10 cellular contexts compared by ENCODE assay signal in genomic region chr1:1213919-1214599, GRCh38. TPM values are rescaled to one million over a fixed set of nuclear protein-coding genes. Genes with fewer than 3 reads are reported as not detected.
DNase-seq lines count a peak whose midpoint lies in the region; ATAC-seq and TF ChIP-seq lines count a peak whose summit lies in the region.
"Had no signal": no experiment of that assay in that cellular context is flagged by ENCODE, and none has a peak within 500 bp of the region (broad histone marks: within the 10 kb centered on the region; RNA-seq: fewer than 3 reads in every experiment).

Gene TNFRSF4 (minus strand): TSS chr1:1214153. CDS start chr1:1214127, 26 bp downstream.

- no peak for TF ChIP-seq CTCF in KMS-11 (conservative IDR thresholded peaks at IDR 0.05; ENCODE audit: low read depth, low read length)

- no peaks in the 10 kb centered on the region for H3K36me3 ChIP-seq in KMS-11 (ENCODE audit: insufficient read depth)

- no peak within 1 kb of the TSS for H3K27ac ChIP-seq in KMS-11
- H3K27ac ChIP-seq: body of pancreas had no signal

- DNase-seq in activated CD4-positive, alpha-beta memory T cell treated with anti-CD3 and anti-CD28 coated beads for 36 hours = peak; percentile 73
- DNase-seq in left cardiac atrium = peak; percentile 21
- DNase-seq in stimulated activated naive CD4-positive, alpha-beta T cell treated with Interleukin-2 at 50 U/mL for 16 hours (lab: John Stamatoyannopoulos, UW) = peak; percentile 48
- no peak for DNase-seq in NCI-H2196 (lab: John Stamatoyannopoulos, UW; ENCODE audit: unreplicated experiment)
- DNase-seq: body of pancreas, NCI-H446 treated with DMSO at 0.1 percent for 48 hours had no signal

- H3K9me3 Mint-ChIP-seq in activated CD4-positive, alpha-beta memory T cell treated with anti-CD3 and anti-CD28 coated beads for 36 hours = no peaks in the 10 kb centered on the region

- intact Hi-C loops in activated CD4-positive, alpha-beta memory T cell treated with anti-CD3 and anti-CD28 coated beads for 36 hours (cut with micrococcal nuclease) = no loop called here
- intact Hi-C loops in left cardiac atrium (cut with DNase I) = no loop called here

- no peaks in the 10 kb centered on the region for H4K20me1 ChIP-seq in KMS-11 (ENCODE audit: insufficient read depth)

- no peak for ATAC-seq in left cardiac atrium
- no peak for ATAC-seq in HG03108 (IDR thresholded peaks at IDR 0.05; ENCODE audit: unreplicated experiment)
- ATAC-seq in HG02884 (IDR thresholded peaks at IDR 0.05; ENCODE audit: unreplicated experiment) = no peak
- ATAC-seq: body of pancreas had no signal

- CTCF ChIA-PET in activated CD4-positive, alpha-beta memory T cell treated with anti-CD3 and anti-CD28 coated beads for 36 hours (lab: Charles Lee) = interaction anchor here (1.4 to 2.0 kb wide), 2 partner anchors 17 to 91 kb away, joined by 4 to 6 read pairs; partner anchors contain the start of gene SDF4

- no peaks in the 10 kb centered on the region for H3K79me2 ChIP-seq in KMS-11 (ENCODE audit: insufficient read depth, low read depth)

- peak within 1 kb of the TSS; percentile 100 for H3K27ac Mint-ChIP-seq in activated CD4-positive, alpha-beta memory T cell treated with anti-CD3 and anti-CD28 coated beads for 36 hours

- H3K4me3 Mint-ChIP-seq in activated CD4-positive, alpha-beta memory T cell treated with anti-CD3 and anti-CD28 coated beads for 36 hours = peak within 1 kb of the TSS; percentile 93

- no peak within 1 kb of the TSS for H3K4me3 ChIP-seq in KMS-11 (IDR thresholded peaks at IDR 0.05; ENCODE audit: insufficient read depth, low read depth, low read length)
- H3K4me3 ChIP-seq: body of pancreas had no signal

- H3K36me3 Mint-ChIP-seq in activated CD4-positive, alpha-beta memory T cell treated with anti-CD3 and anti-CD28 coated beads for 36 hours = peaks cover 80% of the 10 kb centered on the region

- peaks cover 15% of the 10 kb centered on the region for H3K4me1 ChIP-seq in KMS-11 (ENCODE audit: low read depth, poor library complexity, severe bottlenecking)
- H3K4me1 ChIP-seq: body of pancreas had no signal

- POLR2A ChIA-PET in activated CD4-positive, alpha-beta memory T cell treated with anti-CD3 and anti-CD28 coated beads for 36 hours (lab: Charles Lee) = interaction anchor here (1.3 to 5.5 kb wide), 3 partner anchors 8 to 17 kb away, joined by 3 to 107 read pairs (median 7); partner anchors contain the start of gene TNFRSF18

- no peak within 1 kb of the TSS for H2AFZ ChIP-seq in KMS-11 (ENCODE audit: low read depth)

- no peaks in the 10 kb centered on the region for H3K27me3 Mint-ChIP-seq in activated CD4-positive, alpha-beta memory T cell treated with anti-CD3 and anti-CD28 coated beads for 36 hours

- H3K4me2 ChIP-seq in KMS-11 = peak within 1 kb of the TSS; percentile 48

- no peak within 1 kb of the TSS for H3K9ac ChIP-seq in KMS-11

- peaks cover 15% of the 10 kb centered on the region; the same call in 1 of the 2 replicates for H3K27me3 ChIP-seq in KMS-11 (ENCODE audit: insufficient read depth, low read depth)
- H3K27me3 ChIP-seq: body of pancreas had no signal

- H3K4me1 Mint-ChIP-seq in activated CD4-positive, alpha-beta memory T cell treated with anti-CD3 and anti-CD28 coated beads for 36 hours (ENCODE audit: low read depth) = peaks cover 48% of the 10 kb centered on the region

RNA-seq across cellular contexts. Expression of gene TNFRSF4, which starts in this region (rescaled TPM):
- 1,000 to 10,000 TPM; 1,003 to 1,005 TPM for total RNA-seq in activated CD4-positive, alpha-beta memory T cell treated with anti-CD3 and anti-CD28 coated beads for 36 hours
- total RNA-seq in left cardiac atrium = 1 to 10 TPM; 1.2 to 1.6 TPM
- total RNA-seq: G401 had no signal

Comparison
In these comparisons a context has a peak if more than half of its experiments do, and no peak if none do; other contexts are left out.
1. RNA of gene TNFRSF4 (total RNA-seq): 1,003 to 1,005 TPM in activated CD4-positive, alpha-beta memory T cell treated with anti-CD3 and anti-CD28 coated beads for 36 hours; 1.2 to 1.6 TPM in left cardiac atrium; every median in the first group is over 100 times any median in the second.